ENCODE assay signal across 11 cellular contexts in genomic region chr15:65837301-65838283, GRCh38. TPM values are rescaled to one million over a fixed set of nuclear protein-coding genes. Genes with fewer than 3 reads are reported as not detected.
A peak's percentile ranks its signal among the peaks of the same experiment; 100 is the strongest.
DNase-seq lines count a peak whose midpoint lies in the region; ATAC-seq and TF ChIP-seq lines count a peak whose summit lies in the region.
"Had no signal": no experiment of that assay in that cellular context is flagged by ENCODE, and none has a peak within 500 bp of the region (broad histone marks: within the 10 kb centered on the region; RNA-seq: fewer than 3 reads in every experiment).

No MANE protein-coding gene starts in this region.

- peak overlapping the region; percentile 58 for H2AFZ ChIP-seq in osteoblast (ENCODE audit: low read length)

- H3K4me2 ChIP-seq in DOHH2 (ENCODE audit: low read length) (peak overlapping the region; percentile 42; the same call in 1 of the 2 replicates), osteoblast (ENCODE audit: insufficient read depth, low read length) (no peak overlapping the region)

- TF ChIP-seq CTCF in DOHH2 (IDR thresholded peaks at IDR 0.05; ENCODE audit: low read depth, low read length, poor library complexity, severe bottlenecking) (no peak), osteoblast (IDR thresholded peaks at IDR 0.05; ENCODE audit: extremely low read depth, low read depth, low read length) (no peak), prostate gland (IDR thresholded peaks at IDR 0.05) (no peak)

- H3K36me3 Mint-ChIP-seq in dendritic cell treated with granulocyte-macrophage colony-stimulating factor and Interleukin-4, amounts not matched to agents 40 ng/mL and 50 ng/mL, for 4 days (ENCODE audit: low read depth), result no peaks in the 10 kb centered on the region
- H3K36me3 Mint-ChIP-seq: CD4-positive, alpha-beta memory T cell had no signal

- DNase-seq in NOMO-1 (lab: John Stamatoyannopoulos, UW; ENCODE audit: unreplicated experiment in 2 of 2), result peak; percentile 41 to 72
- DNase-seq in osteoblast (ENCODE audit: insufficient read length, low spot score, missing footprints), result no peak
- no peak for DNase-seq in prostate gland (ENCODE audit: low spot score)
- no peak for DNase-seq in AG08396 (ENCODE audit: low spot score)
- DNase-seq in iPS-NIHi7 (ENCODE audit: extremely low spot score), result no peak
- DNase-seq: GOT3, NCI-H345 had no signal

- WGBS in prostate gland, result 72% methylated on average over 5 of the region's 5 CpGs

- no peak for TF ChIP-seq POLR2A in prostate gland (IDR thresholded peaks at IDR 0.05)

- H3K9me3 Mint-ChIP-seq in dendritic cell treated with granulocyte-macrophage colony-stimulating factor and Interleukin-4, amounts not matched to agents 40 ng/mL and 50 ng/mL, for 4 days, result no peaks in the 10 kb centered on the region
- H3K9me3 Mint-ChIP-seq: CD4-positive, alpha-beta memory T cell had no signal

- no peaks in the 10 kb centered on the region for H3K36me3 ChIP-seq in DOHH2 (ENCODE audit: control insufficient read depth, low read length)
- H3K36me3 ChIP-seq in osteoblast (ENCODE audit: insufficient read depth, low read length), result no peaks in the 10 kb centered on the region
- H3K36me3 ChIP-seq in prostate gland, result no peaks in the 10 kb centered on the region

- H3K9me3 ChIP-seq in DOHH2 (ENCODE audit: control insufficient read depth, insufficient read depth, low read length), result no peaks in the 10 kb centered on the region
- H3K9me3 ChIP-seq in osteoblast (ENCODE audit: low read depth, low read length), result no peaks in the 10 kb centered on the region
- H3K9me3 ChIP-seq in prostate gland, result no peaks in the 10 kb centered on the region

- H3K4me1 ChIP-seq in DOHH2 (ENCODE audit: control insufficient read depth, low read length) (peaks cover 30% of the 10 kb centered on the region), osteoblast (ENCODE audit: insufficient read depth, low read length) (peaks cover 28% of the 10 kb centered on the region), prostate gland (replicated peaks) (peaks cover 14% of the 10 kb centered on the region)

- no peaks in the 10 kb centered on the region for H3K27me3 Mint-ChIP-seq in dendritic cell treated with granulocyte-macrophage colony-stimulating factor and Interleukin-4, amounts not matched to agents 40 ng/mL and 50 ng/mL, for 4 days
- H3K27me3 Mint-ChIP-seq: CD4-positive, alpha-beta memory T cell had no signal

- H3K4me3 ChIP-seq in DOHH2 (ENCODE audit: low read length) (no peak overlapping the region), osteoblast (ENCODE audit: insufficient read depth, low read length) (no peak overlapping the region), prostate gland (no peak overlapping the region)

- H3K79me2 ChIP-seq in DOHH2 (ENCODE audit: control insufficient read depth, low read length) (no peaks in the 10 kb centered on the region), osteoblast (ENCODE audit: insufficient read depth, low read length) (no peaks in the 10 kb centered on the region)

- H3K9me2 ChIP-seq in DOHH2 (replicated peaks; ENCODE audit: control insufficient read depth, low read length), result no peaks in the 10 kb centered on the region

- no peak for ATAC-seq in GM18498 (IDR thresholded peaks at IDR 0.05; ENCODE audit: unreplicated experiment)

- H3K4me3 Mint-ChIP-seq in dendritic cell treated with granulocyte-macrophage colony-stimulating factor and Interleukin-4, amounts not matched to agents 40 ng/mL and 50 ng/mL, for 4 days, result no peak overlapping the region
- H3K4me3 Mint-ChIP-seq: CD4-positive, alpha-beta memory T cell had no signal

- H3K27me3 ChIP-seq in DOHH2 (ENCODE audit: control insufficient read depth, low read length), result no peaks in the 10 kb centered on the region
- H3K27me3 ChIP-seq in osteoblast (ENCODE audit: insufficient read depth, low read length), result no peaks in the 10 kb centered on the region
- H3K27me3 ChIP-seq in prostate gland (replicated peaks; ENCODE audit: insufficient read depth), result no peaks in the 10 kb centered on the region

- peaks cover 62% of the 10 kb centered on the region for H3K4me1 Mint-ChIP-seq in dendritic cell treated with granulocyte-macrophage colony-stimulating factor and Interleukin-4, amounts not matched to agents 40 ng/mL and 50 ng/mL, for 4 days (ENCODE audit: low read depth)

- H3K27ac Mint-ChIP-seq in dendritic cell treated with granulocyte-macrophage colony-stimulating factor and Interleukin-4, amounts not matched to agents 40 ng/mL and 50 ng/mL, for 4 days, result peak overlapping the region; percentile 69

- 0 out of 2 replicates have a peak, but pooled peaks cover 2% of the 10 kb centered on the region for H3F3A ChIP-seq in DOHH2 (ENCODE audit: control insufficient read depth, insufficient read depth)

- H3K27ac ChIP-seq in DOHH2 (ENCODE audit: low read depth, low read length) (no peak overlapping the region), osteoblast (ENCODE audit: low read depth, low read length) (no peak overlapping the region), prostate gland (no peak overlapping the region)

- intact Hi-C loops in dendritic cell treated with granulocyte-macrophage colony-stimulating factor and Interleukin-4, amounts not matched to agents 40 ng/mL and 50 ng/mL, for 4 days (cut with micrococcal nuclease), result no loop called here
- intact Hi-C loops in prostate gland (cut with DNase I), result loop anchor here (10.0 kb wide), 1 partner anchor 203 kb away; no protein-coding TSS in a partner anchor

- H4K20me1 ChIP-seq in DOHH2 (ENCODE audit: control insufficient read depth, insufficient read depth, low read depth, low read length), result no peaks in the 10 kb centered on the region
- H4K20me1 ChIP-seq in osteoblast (ENCODE audit: insufficient read depth, low read length), result no peaks in the 10 kb centered on the region

RNA-seq across cellular contexts. Expression of gene RAB11A, which starts 31.7 kb away (rescaled TPM):
- total RNA-seq in osteoblast (55.7 and 68.0 TPM in 2 replicates), prostate gland (100 to 1,000 TPM; 178 to 223 TPM)

RNA-seq across cellular contexts. Expression of gene DENND4A, which starts 45.5 kb away (rescaled TPM):
- total RNA-seq in osteoblast (30.4 and 32.7 TPM in 2 replicates), prostate gland (10 to 100 TPM; 24.5 to 49.6 TPM)

Comparison
In these comparisons a context has a peak if more than half of its experiments do, and no peak if none do; other contexts are left out.
1. DNase-seq: peak in NOMO-1 (2 of 2); none in osteoblast (single experiment), prostate gland (single experiment), AG08396 (single experiment) and iPS-NIHi7 (single experiment).